Comparison of ENCODE assay signal across 1 cellular context in genomic region chr11:102192349-102193066, GRCh38.
TF ChIP-seq lines count a peak whose summit lies in the region.

No MANE protein-coding gene starts in this region.

TF ChIP-seq in HepG2, 621 proteins besides CTCF, POLR2A, EP300 and RAD21 (continued from another document and continues in another):
- TF ChIP-seq ISX (CRISPR knock-in tag; conservative IDR thresholded peaks at IDR 0.05), result no peak
- peak; percentile 91 for TF ChIP-seq TARDBP (CRISPR knock-in tag; IDR thresholded peaks at IDR 0.05)
- TF ChIP-seq FOXK1 (CRISPR knock-in tag; IDR thresholded peaks at IDR 0.05; ENCODE audit: borderline replicate concordance, low read depth), result no peak
- peak; percentile 53; the same call in 1 of the 2 replicates for TF ChIP-seq FOXO1 (CRISPR knock-in tag; IDR thresholded peaks at IDR 0.05)
- peak; percentile 90 for TF ChIP-seq PHF21A (CRISPR knock-in tag; IDR thresholded peaks at IDR 0.05)
- TF ChIP-seq, protein P1, sequence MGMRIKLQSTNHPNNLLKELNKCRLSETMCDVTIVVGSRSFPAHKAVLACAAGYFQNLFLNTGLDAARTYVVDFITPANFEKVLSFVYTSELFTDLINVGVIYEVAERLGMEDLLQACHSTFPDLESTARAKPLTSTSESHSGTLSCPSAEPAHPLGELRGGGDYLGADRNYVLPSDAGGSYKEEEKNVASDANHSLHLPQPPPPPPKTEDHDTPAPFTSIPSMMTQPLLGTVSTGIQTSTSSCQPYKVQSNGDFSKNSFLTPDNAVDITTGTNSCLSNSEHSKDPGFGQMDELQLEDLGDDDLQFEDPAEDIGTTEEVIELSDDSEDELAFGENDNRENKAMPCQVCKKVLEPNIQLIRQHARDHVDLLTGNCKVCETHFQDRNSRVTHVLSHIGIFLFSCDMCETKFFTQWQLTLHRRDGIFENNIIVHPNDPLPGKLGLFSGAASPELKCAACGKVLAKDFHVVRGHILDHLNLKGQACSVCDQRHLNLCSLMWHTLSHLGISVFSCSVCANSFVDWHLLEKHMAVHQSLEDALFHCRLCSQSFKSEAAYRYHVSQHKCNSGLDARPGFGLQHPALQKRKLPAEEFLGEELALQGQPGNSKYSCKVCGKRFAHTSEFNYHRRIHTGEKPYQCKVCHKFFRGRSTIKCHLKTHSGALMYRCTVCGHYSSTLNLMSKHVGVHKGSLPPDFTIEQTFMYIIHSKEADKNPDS (CRISPR knock-in tag; IDR thresholded peaks at IDR 0.05), result no peak
- no peak for TF ChIP-seq BATF2 (CRISPR knock-in tag; IDR thresholded peaks at IDR 0.05)
- TF ChIP-seq SYNCRIP (IDR thresholded peaks at IDR 0.05; ENCODE audit: insufficient read depth, low read depth, low read length), result no peak
- no peak for TF ChIP-seq ZNF646 (CRISPR knock-in tag; IDR thresholded peaks at IDR 0.05)
- no peak for TF ChIP-seq ATM (IDR thresholded peaks at IDR 0.05; ENCODE audit: borderline replicate concordance)
- 0 out of 2 replicates have a peak, but pooled peaks have one; percentile 45 for TF ChIP-seq RNF219 (CRISPR knock-in tag; IDR thresholded peaks at IDR 0.05)
- peak; percentile 17; the same call in 1 of the 2 replicates for TF ChIP-seq ZNF749 (CRISPR knock-in tag; IDR thresholded peaks at IDR 0.05; ENCODE audit: borderline replicate concordance)
- TF ChIP-seq SOX13 (IDR thresholded peaks at IDR 0.05), result peak; percentile 86; the same call in 1 of the 2 replicates
- TF ChIP-seq SOX13 (CRISPR knock-in tag; conservative IDR thresholded peaks at IDR 0.05 in 1 of 2, IDR thresholded peaks at IDR 0.05 in 1 of 2), result peak in 1 of 2 experiments; percentile 94; a peak in 2 of 4 replicates
- TF ChIP-seq EHMT2 (IDR thresholded peaks at IDR 0.05; ENCODE audit: borderline replicate concordance, low read depth, low read length), result 0 out of 2 replicates have a peak, but pooled peaks have one; percentile 53
- TF ChIP-seq, protein P2, sequence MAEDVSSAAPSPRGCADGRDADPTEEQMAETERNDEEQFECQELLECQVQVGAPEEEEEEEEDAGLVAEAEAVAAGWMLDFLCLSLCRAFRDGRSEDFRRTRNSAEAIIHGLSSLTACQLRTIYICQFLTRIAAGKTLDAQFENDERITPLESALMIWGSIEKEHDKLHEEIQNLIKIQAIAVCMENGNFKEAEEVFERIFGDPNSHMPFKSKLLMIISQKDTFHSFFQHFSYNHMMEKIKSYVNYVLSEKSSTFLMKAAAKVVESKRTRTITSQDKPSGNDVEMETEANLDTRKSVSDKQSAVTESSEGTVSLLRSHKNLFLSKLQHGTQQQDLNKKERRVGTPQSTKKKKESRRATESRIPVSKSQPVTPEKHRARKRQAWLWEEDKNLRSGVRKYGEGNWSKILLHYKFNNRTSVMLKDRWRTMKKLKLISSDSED (CRISPR knock-in tag; IDR thresholded peaks at IDR 0.05), result no peak
- no peak for TF ChIP-seq ZZZ3 (CRISPR knock-in tag; IDR thresholded peaks at IDR 0.05; ENCODE audit: borderline replicate concordance)
- TF ChIP-seq GRHL1 (CRISPR knock-in tag; conservative IDR thresholded peaks at IDR 0.05), result no peak
- TF ChIP-seq, protein P3, sequence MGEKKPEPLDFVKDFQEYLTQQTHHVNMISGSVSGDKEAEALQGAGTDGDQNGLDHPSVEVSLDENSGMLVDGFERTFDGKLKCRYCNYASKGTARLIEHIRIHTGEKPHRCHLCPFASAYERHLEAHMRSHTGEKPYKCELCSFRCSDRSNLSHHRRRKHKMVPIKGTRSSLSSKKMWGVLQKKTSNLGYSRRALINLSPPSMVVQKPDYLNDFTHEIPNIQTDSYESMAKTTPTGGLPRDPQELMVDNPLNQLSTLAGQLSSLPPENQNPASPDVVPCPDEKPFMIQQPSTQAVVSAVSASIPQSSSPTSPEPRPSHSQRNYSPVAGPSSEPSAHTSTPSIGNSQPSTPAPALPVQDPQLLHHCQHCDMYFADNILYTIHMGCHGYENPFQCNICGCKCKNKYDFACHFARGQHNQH (CRISPR knock-in tag; IDR thresholded peaks at IDR 0.05), result no peak
- TF ChIP-seq ZNF720 (CRISPR knock-in tag; IDR thresholded peaks at IDR 0.05), result no peak
- TF ChIP-seq TOE1 (CRISPR knock-in tag; IDR thresholded peaks at IDR 0.05), result 0 out of 2 replicates have a peak, but pooled peaks have one; percentile 68
- TF ChIP-seq ZNF180 (CRISPR knock-in tag; IDR thresholded peaks at IDR 0.05; ENCODE audit: borderline replicate concordance, low read depth), result no peak
- TF ChIP-seq ZNF329 (CRISPR knock-in tag; IDR thresholded peaks at IDR 0.05; ENCODE audit: low read depth), result no peak
- TF ChIP-seq PBX2 (CRISPR knock-in tag; IDR thresholded peaks at IDR 0.05), result no peak
- TF ChIP-seq, protein P4, sequence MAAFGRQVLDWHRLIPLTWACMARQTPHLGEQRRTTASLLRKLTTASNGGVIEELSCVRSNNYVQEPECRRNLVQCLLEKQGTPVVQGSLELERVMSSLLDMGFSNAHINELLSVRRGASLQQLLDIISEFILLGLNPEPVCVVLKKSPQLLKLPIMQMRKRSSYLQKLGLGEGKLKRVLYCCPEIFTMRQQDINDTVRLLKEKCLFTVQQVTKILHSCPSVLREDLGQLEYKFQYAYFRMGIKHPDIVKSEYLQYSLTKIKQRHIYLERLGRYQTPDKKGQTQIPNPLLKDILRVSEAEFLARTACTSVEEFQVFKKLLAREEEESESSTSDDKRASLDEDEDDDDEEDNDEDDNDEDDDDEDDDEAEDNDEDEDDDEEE (CRISPR knock-in tag; IDR thresholded peaks at IDR 0.05), result no peak
- TF ChIP-seq CC2D1A (CRISPR knock-in tag; IDR thresholded peaks at IDR 0.05), result no peak
- TF ChIP-seq, protein P5, sequence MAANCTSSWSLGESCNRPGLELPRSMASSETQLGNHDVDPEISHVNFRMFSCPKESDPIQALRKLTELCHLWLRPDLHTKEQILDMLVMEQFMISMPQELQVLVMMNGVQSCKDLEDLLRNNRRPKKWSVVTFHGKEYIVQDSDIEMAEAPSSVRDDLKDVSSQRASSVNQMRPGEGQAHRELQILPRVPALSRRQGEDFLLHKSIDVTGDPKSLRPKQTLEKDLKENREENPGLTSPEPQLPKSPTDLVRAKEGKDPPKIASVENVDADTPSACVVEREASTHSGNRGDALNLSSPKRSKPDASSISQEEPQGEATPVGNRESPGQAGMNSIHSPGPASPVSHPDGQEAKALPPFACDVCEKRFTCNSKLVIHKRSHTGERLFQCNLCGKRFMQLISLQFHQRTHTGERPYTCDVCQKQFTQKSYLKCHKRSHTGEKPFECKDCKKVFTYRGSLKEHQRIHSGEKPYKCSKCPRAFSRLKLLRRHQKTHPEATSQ (CRISPR knock-in tag; IDR thresholded peaks at IDR 0.05; ENCODE audit: borderline replicate concordance), result peak; percentile 89; the same call in 1 of the 2 replicates
- no peak for TF ChIP-seq KAT2B (IDR thresholded peaks at IDR 0.05; ENCODE audit: borderline replicate concordance, low read depth, low read length)
